Comparison of ENCODE assay signal across 11 cellular contexts in the genomic region with DNA sequence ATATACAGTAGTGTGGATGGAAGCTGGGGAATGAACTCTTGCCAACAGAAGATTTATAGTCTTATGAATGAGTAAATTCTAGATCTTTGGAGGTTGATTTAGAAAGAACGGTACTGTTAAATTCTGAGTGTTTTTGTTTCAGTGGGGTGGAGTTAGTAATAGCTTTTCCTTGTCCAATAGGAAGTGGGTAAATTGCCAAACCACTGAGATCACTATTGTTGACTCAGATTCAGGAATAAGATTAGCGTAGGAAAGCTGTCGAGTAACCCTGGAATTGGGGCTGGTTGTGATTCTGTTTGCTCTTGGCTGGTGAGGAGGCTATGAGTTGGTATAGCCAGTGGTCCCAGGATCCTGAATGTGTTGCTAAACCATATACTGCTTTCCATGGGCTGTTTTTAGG.
A peak's percentile ranks its signal among the peaks of the same experiment; 100 is the strongest.
DNase-seq lines count a peak whose midpoint lies in the region; ATAC-seq and TF ChIP-seq lines count a peak whose summit lies in the region.
"Had no signal": no experiment of that assay in that cellular context is flagged by ENCODE, and none has a peak within 500 bp of the region (broad histone marks: within the 10 kb centered on the region; RNA-seq: fewer than 3 reads in every experiment).

No MANE protein-coding gene starts in this region.

- H3K9me3 ChIP-seq in colonic mucosa (no peaks in the 10 kb centered on the region), lung (ENCODE audit: control insufficient read depth in 2 of 2, insufficient read depth in 1 of 2, low read length in 1 of 2) (no peaks in the 10 kb centered on the region), aorta (ENCODE audit: control insufficient read depth, low read length) (no peaks in the 10 kb centered on the region)

- DNase-seq in Right ventricle myocardium inferior (ENCODE audit: missing footprints) (no peak), cardiac septum (ENCODE audit: low spot score) (no peak), colonic mucosa (no peak), lung (ENCODE audit: low spot score) (no peak), aorta (no peak), iPS-NIHi7 (ENCODE audit: extremely low spot score) (no peak)
- no peak for DNase-seq in stimulated activated CD4-positive, alpha-beta T cell treated with anti-CD3 and anti-CD28 coated beads, Interleukin-4, amount 100 ng/mL, for 4 hours
- DNase-seq: ACHN; activated T-cell treated with anti-CD3 and anti-CD28 coated beads, Interleukin-2, amount 50 U/mL, for 1 hour had no signal

- ATAC-seq in Right ventricle myocardium inferior (peak; percentile 49), lung (ENCODE audit: insufficient read depth, low FRiP score) (no peak), aorta (ENCODE audit: low FRiP score) (peak; percentile 74), HG03135 (IDR thresholded peaks at IDR 0.05; ENCODE audit: unreplicated experiment) (no peak)

- H3K4me1 ChIP-seq in colonic mucosa (no peaks in the 10 kb centered on the region), lung (ENCODE audit: control insufficient read depth in 2 of 2, insufficient read depth in 2 of 2, low read length in 2 of 2) (peaks cover 14 to 24% of the 10 kb centered on the region in 2 donors), aorta (ENCODE audit: control insufficient read depth in 1 of 2, insufficient read depth in 2 of 2, low read length in 2 of 2) (peaks cover 0 to 2% of the 10 kb centered on the region in 2 donors)

- H3K27ac ChIP-seq in colonic mucosa: peak overlapping the region; percentile 6
- H3K27ac ChIP-seq in lung (ENCODE audit: low read depth in 1 of 2, low read length in 1 of 2): peak overlapping the region; percentile 17 to 83
- H3K27ac ChIP-seq in aorta (ENCODE audit: low read depth in 1 of 2, low read length in 2 of 2): no peak overlapping the region
- H3K27ac ChIP-seq: hepatocyte had no signal

- TF ChIP-seq CTCF in colonic mucosa (IDR thresholded peaks at IDR 0.05) (no peak), lung (IDR thresholded peaks at IDR 0.05; ENCODE audit: control extremely low read depth, extremely low read depth) (no peak)

- intact Hi-C loops in Right ventricle myocardium inferior (cut with DNase I) (loop anchor here (5.0 to 10.0 kb wide), 4 partner anchors 137 to 477 kb away; a partner anchor contains a TSS), cardiac septum (cut with DNase I) (loop anchor here (2.0 to 10.0 kb wide), 4 partner anchors 77 to 1039 kb away; a partner anchor contains a TSS), colonic mucosa (cut with DNase I) (no loop called here), aorta (cut with DNase I) (loop anchor here in 1 of 2 donors (2.0 to 10.0 kb wide), 2 partner anchors 477 to 1219 kb away; a partner anchor contains a TSS)

- H3K4me3 ChIP-seq in colonic mucosa (no peak overlapping the region), lung (no peak overlapping the region), aorta (ENCODE audit: low read length in 2 of 2) (no peak overlapping the region)
- H3K4me3 ChIP-seq: hepatocyte had no signal

- H3K27me3 ChIP-seq in colonic mucosa: no peaks in the 10 kb centered on the region
- no peaks in the 10 kb centered on the region for H3K27me3 ChIP-seq in lung (ENCODE audit: control insufficient read depth, insufficient read depth)
- no peaks in the 10 kb centered on the region for H3K27me3 ChIP-seq in aorta (ENCODE audit: control insufficient read depth in 1 of 2, insufficient read depth in 2 of 2, low read length in 1 of 2)
- H3K27me3 ChIP-seq: hepatocyte had no signal

- H3K36me3 ChIP-seq in colonic mucosa: no peaks in the 10 kb centered on the region
- H3K36me3 ChIP-seq in lung (ENCODE audit: control insufficient read depth in 2 of 2, insufficient read depth in 2 of 2, low read length in 2 of 2): no peaks in the 10 kb centered on the region
- no peaks in the 10 kb centered on the region for H3K36me3 ChIP-seq in aorta (ENCODE audit: control insufficient read depth in 1 of 2, insufficient read depth in 2 of 2, low read length in 1 of 2)

- H3K9ac ChIP-seq in colonic mucosa (ENCODE audit: low read depth in 2 of 2, low read length in 2 of 2): no peak overlapping the region

- 10 to 25% methylated on average over 3 of the region's 3 CpGs for WGBS in lung, 2 donors
- WGBS in aorta, 2 donors: 3 to 5% methylated on average over 3 of the region's 3 CpGs

Comparison
In these comparisons a context has a peak if more than half of its experiments do, and no peak if none do; other contexts are left out.
1. ATAC-seq: peak in Right ventricle myocardium inferior (single experiment) and aorta (single experiment); none in lung (single experiment) and HG03135 (single experiment).
2. H3K27ac ChIP-seq: peak in colonic mucosa (single experiment) and lung (2 of 2); none in aorta (0 of 2).